In the genomic region with DNA sequence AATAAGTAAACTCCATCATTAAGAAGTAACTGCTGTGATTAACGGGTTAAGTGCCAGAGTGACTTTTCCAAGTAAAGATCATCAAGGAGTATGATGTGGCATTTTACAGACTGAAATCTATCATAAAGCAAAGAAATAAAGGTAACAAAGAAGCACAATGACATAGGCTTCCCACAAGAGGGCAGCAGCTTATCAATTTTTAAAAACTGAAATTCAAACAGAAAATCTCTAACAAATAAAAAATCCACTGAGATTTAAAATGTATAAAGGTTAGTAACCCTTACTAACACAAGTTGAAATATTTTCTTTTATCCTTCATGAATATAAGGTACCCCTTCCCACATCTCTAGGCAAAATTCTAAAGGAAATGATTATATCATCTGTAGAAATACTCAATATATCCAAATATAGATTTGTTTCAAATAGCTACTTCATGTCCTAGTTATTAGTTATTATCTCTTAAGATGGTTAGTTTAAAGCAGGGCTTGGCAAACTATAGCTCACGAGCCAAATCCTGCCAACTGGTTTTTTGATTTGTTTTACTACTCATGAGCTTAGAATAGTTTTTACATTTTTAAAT, we compare ENCODE assay signal across 8 cellular contexts. TPM values are rescaled to one million over a fixed set of nuclear protein-coding genes. Genes with fewer than 3 reads are reported as not detected.
DNase-seq lines count a peak whose midpoint lies in the region; TF ChIP-seq lines count a peak whose summit lies in the region.

No MANE protein-coding gene starts in this region.

- H3K27ac Mint-ChIP-seq in endothelial cell (ENCODE audit: unreplicated experiment) (no peak overlapping the region), osteocyte (ENCODE audit: unreplicated experiment) (no peak overlapping the region)

- peak; percentile 83 for TF ChIP-seq CTCF in endothelial cell (IDR thresholded peaks at IDR 0.05; ENCODE audit: unreplicated experiment)
- peak; percentile 79 for TF ChIP-seq CTCF in osteocyte (IDR thresholded peaks at IDR 0.05)

- H3K4me1 Mint-ChIP-seq in endothelial cell (ENCODE audit: unreplicated experiment) (no peaks in the 10 kb centered on the region), osteocyte (ENCODE audit: unreplicated experiment) (peaks cover 20% of the 10 kb centered on the region)

- H3K9me3 Mint-ChIP-seq in endothelial cell (ENCODE audit: unreplicated experiment), result no peaks in the 10 kb centered on the region
- no peaks in the 10 kb centered on the region for H3K9me3 Mint-ChIP-seq in osteocyte (ENCODE audit: unreplicated experiment)

- DNase-seq in NCI-H187 treated with DMSO at 0.1 percent for 48 hours (lab: John Stamatoyannopoulos, UW), result peak; percentile 35
- DNase-seq in NCI-H187 (lab: John Stamatoyannopoulos, UW), result no peak
- peak; percentile 14 for DNase-seq in HEK293T (ENCODE audit: extremely low spot score)
- DNase-seq in RKO (ENCODE audit: low spot score), result peak; percentile 79
- DNase-seq in endothelial cell (ENCODE audit: low spot score), result peak; percentile 11
- no peak for DNase-seq in osteocyte (ENCODE audit: extremely low spot score, unreplicated experiment)
- no peak for DNase-seq in NCI-H128 (lab: John Stamatoyannopoulos, UW; ENCODE audit: unreplicated experiment)
- DNase-seq in COLO668 (lab: John Stamatoyannopoulos, UW; ENCODE audit: unreplicated experiment), result no peak

- peaks cover 8% of the 10 kb centered on the region for H3K36me3 Mint-ChIP-seq in endothelial cell (ENCODE audit: low read depth, unreplicated experiment)
- H3K36me3 Mint-ChIP-seq in osteocyte (ENCODE audit: unreplicated experiment), result peaks cover 18% of the 10 kb centered on the region

- H3K27me3 Mint-ChIP-seq in endothelial cell (ENCODE audit: unreplicated experiment), result no peaks in the 10 kb centered on the region
- H3K27me3 Mint-ChIP-seq in osteocyte (ENCODE audit: unreplicated experiment), result no peaks in the 10 kb centered on the region

- POLR2A ChIA-PET in HEK293T (lab: Yijun Ruan, JAX), result interaction anchor here (1.0 to 1.3 kb wide), 2 partner anchors 29 to 31 kb away, joined by 3 read pairs; partner anchors contain the start of gene FAM3C

- no peak overlapping the region for H3K4me3 Mint-ChIP-seq in endothelial cell (ENCODE audit: unreplicated experiment)
- H3K4me3 Mint-ChIP-seq in osteocyte (ENCODE audit: unreplicated experiment), result no peak overlapping the region

- CTCF ChIA-PET in HEK293T (lab: Yijun Ruan, JAX), result interaction anchor here (0.6 to 2.1 kb wide), 9 partner anchors 14 to 628 kb away, joined by 3 to 10 read pairs (median 4); partner anchors contain the start of gene FAM3C

TF ChIP-seq in HEK293T, 16 proteins besides CTCF, POLR2A, EP300 and RAD21:
- no peak for TF ChIP-seq CTBP1 (IDR thresholded peaks at IDR 0.05; ENCODE audit: borderline replicate concordance)
- TF ChIP-seq SP1 (IDR thresholded peaks at IDR 0.05), result no peak
- no peak for TF ChIP-seq ELF4 (IDR thresholded peaks at IDR 0.05)
- TF ChIP-seq HDGF (IDR thresholded peaks at IDR 0.05; ENCODE audit: borderline replicate concordance), result no peak
- no peak for TF ChIP-seq TARDBP (IDR thresholded peaks at IDR 0.05)
- TF ChIP-seq NFRKB (IDR thresholded peaks at IDR 0.05), result no peak
- TF ChIP-seq ZNF384 (IDR thresholded peaks at IDR 0.05), result no peak

RNA-seq across cellular contexts. Expression of gene FAM3C, which starts 29.2 kb away (rescaled TPM):
- total RNA-seq in endothelial cell (ENCODE audit: unreplicated experiment) (50.9 TPM), osteocyte (37.4 and 42.0 TPM in 2 replicates)

RNA-seq across cellular contexts. Expression of gene WNT16, which starts 38.1 kb away (rescaled TPM):
- total RNA-seq in endothelial cell (ENCODE audit: unreplicated experiment) (not detected), osteocyte (0.26 and 0.81 TPM in 2 replicates)

Comparison
In these comparisons a context has a peak if more than half of its experiments do, and no peak if none do; other contexts are left out.
1. DNase-seq: peak in NCI-H187 treated with DMSO at 0.1 percent for 48 hours (single experiment), HEK293T (single experiment), RKO (single experiment) and endothelial cell (single experiment); none in NCI-H187 (0 of 2), osteocyte (single experiment), NCI-H128 (single experiment) and COLO668 (single experiment).